21 cellular contexts compared by ENCODE assay signal in the genomic region with DNA sequence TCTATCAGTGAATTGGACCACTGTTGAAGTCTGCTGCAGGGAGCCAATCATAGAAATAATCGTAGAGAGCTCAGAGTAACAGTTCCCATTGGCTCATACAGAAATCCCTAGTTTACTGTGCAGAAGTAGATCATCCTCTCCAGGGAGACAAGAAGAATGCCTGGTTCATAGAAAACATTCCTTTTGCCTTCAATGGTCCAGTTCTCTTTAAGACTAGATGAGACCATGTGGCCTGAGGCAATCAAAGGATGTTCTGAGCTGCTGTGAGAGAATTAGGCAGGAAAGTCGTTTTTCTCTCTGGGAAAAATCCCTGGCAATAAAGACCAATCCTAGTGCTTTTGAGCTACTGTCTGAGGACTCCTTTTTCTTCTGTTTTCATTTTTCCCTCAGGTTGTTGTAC.
DNase-seq lines count a peak whose midpoint lies in the region; ATAC-seq and TF ChIP-seq lines count a peak whose summit lies in the region.
"Had no signal": no experiment of that assay in that cellular context is flagged by ENCODE, and none has a peak within 500 bp of the region (broad histone marks: within the 10 kb centered on the region; RNA-seq: fewer than 3 reads in every experiment).

No MANE protein-coding gene starts in this region.

- peaks cover 0 to 18% (median 2%) of the 10 kb centered on the region in 3 experiments; a peak in 5 of 7 replicates for H3K36me3 Mint-ChIP-seq in H9 (ENCODE audit: insufficient read depth in 1 of 3, low read depth in 3 of 3)

- H3K36me3 ChIP-seq in BE2C, result no peaks in the 10 kb centered on the region
- H3K36me3 ChIP-seq: MG63 had no signal

- no peak overlapping the region for H2BK12ac ChIP-seq in H9 (ENCODE audit: insufficient read length, low read depth, low read length)

- no peak overlapping the region for H3K4me2 ChIP-seq in H9 (ENCODE audit: insufficient read depth, insufficient read length, low read length)
- H3K4me2 ChIP-seq: SK-N-SH had no signal

- H4K20me1 ChIP-seq in H9 (ENCODE audit: control insufficient read depth, insufficient read depth, insufficient read length), result no peaks in the 10 kb centered on the region

- no peaks in the 10 kb centered on the region for H3K79me2 ChIP-seq in H9 (ENCODE audit: insufficient read depth, low read length)

- no peak overlapping the region for H3K56ac ChIP-seq in H9 (ENCODE audit: insufficient read length, low read depth, low read length)

- no peak overlapping the region for H3K18ac ChIP-seq in H9 (ENCODE audit: insufficient read length, low read depth, low read length)

- DNase-seq in EH (ENCODE audit: low read depth) (peak; percentile 3), NCI-H69 (lab: John Stamatoyannopoulos, UW) (peak; percentile 10), fibroblast of gingiva (ENCODE audit: low read depth) (peak; percentile 33), skeletal muscle cell (ENCODE audit: low read depth) (peak; percentile 22), H9 (no peak), COLO668 (lab: John Stamatoyannopoulos, UW; ENCODE audit: unreplicated experiment) (no peak), BE2C (no peak)
- DNase-seq: AML-193, HCEC 1CT, IMR-90, Karpas-422, MG63, NCI-H1092, NCI-H1436 treated with DMSO at 0.1 percent for 48 hours, NCI-H2029 treated with DMSO at 0.1 percent for 48 hours, NCI-H2171, NCI-H446, NCI-H526 treated with DMSO at 0.1 percent for 48 hours, Right ventricle myocardium superior, SK-N-SH had no signal

- H3K27ac Mint-ChIP-seq in H9, result no peak overlapping the region

- no peak overlapping the region for H2BK20ac ChIP-seq in H9 (ENCODE audit: low read depth, low read length, poor library complexity, severe bottlenecking)

- H3K4ac ChIP-seq in H9 (ENCODE audit: low read depth, low read length), result no peak overlapping the region

- H3K27me3 Mint-ChIP-seq in H9 (ENCODE audit: low read depth), result no peaks in the 10 kb centered on the region

- no peak overlapping the region for H3K4me3 ChIP-seq in skeletal muscle cell (ENCODE audit: low read depth, low read length)
- H3K4me3 ChIP-seq in BE2C (ENCODE audit: low read depth, low read length), result no peak overlapping the region
- H3K4me3 ChIP-seq: MG63 had no signal

- no peak overlapping the region for H4K5ac ChIP-seq in H9 (ENCODE audit: insufficient read length, low read depth, low read length)

- peaks cover 11 to 19% of the 10 kb centered on the region in 2 experiments for H3K9me3 Mint-ChIP-seq in H9

- no peak overlapping the region for H3K27ac ChIP-seq in H9 (ENCODE audit: insufficient read length, low read depth, low read length)

- H2BK15ac ChIP-seq in H9 (ENCODE audit: low read depth, low read length), result no peak overlapping the region

- TF ChIP-seq CTCF in H9 (conservative IDR thresholded peaks at IDR 0.05), result no peak
- no peak for TF ChIP-seq CTCF in BE2C (IDR thresholded peaks at IDR 0.05; ENCODE audit: low read depth, low read length)

- no peak overlapping the region for H3T11ph ChIP-seq in H9 (ENCODE audit: low read length)

- H2BK5ac ChIP-seq in H9 (ENCODE audit: insufficient read length, low read length), result no peak overlapping the region

- no peak overlapping the region for H3K23ac ChIP-seq in H9 (ENCODE audit: insufficient read length, low read depth, low read length)

- H3K9me3 ChIP-seq in H9 (ENCODE audit: control insufficient read depth, low read depth, low read length) (no peaks in the 10 kb centered on the region), BE2C (no peaks in the 10 kb centered on the region)
- H3K9me3 ChIP-seq: MG63, SK-N-SH had no signal

- no peak overlapping the region for H3K9ac ChIP-seq in H9 (ENCODE audit: extremely low read depth, insufficient read length, low read length)
- H3K9ac ChIP-seq: SK-N-SH had no signal

- H4K8ac ChIP-seq in H9 (replicated peaks; ENCODE audit: insufficient read length, low read depth, low read length), result no peak overlapping the region

- no peak overlapping the region for H4K91ac ChIP-seq in H9 (ENCODE audit: insufficient read length, low read depth, low read length)

- no peaks in the 10 kb centered on the region for H3K79me1 ChIP-seq in H9 (ENCODE audit: insufficient read depth, low read depth, low read length, poor library complexity, severe bottlenecking)

- H2AK5ac ChIP-seq in H9 (ENCODE audit: insufficient read length, low read length), result no peak overlapping the region

- H3K23me2 ChIP-seq in H9 (ENCODE audit: insufficient read length, low read depth, low read length, poor library complexity, severe bottlenecking), result no peaks in the 10 kb centered on the region

- no peak overlapping the region for H2BK120ac ChIP-seq in H9 (ENCODE audit: low read depth, low read length, poor library complexity, severe bottlenecking)

- H2AFZ ChIP-seq in H9 (ENCODE audit: low read length), result no peak overlapping the region

- H3K27me3 ChIP-seq in H9 (ENCODE audit: insufficient read depth, low read length) (no peaks in the 10 kb centered on the region), BE2C (no peaks in the 10 kb centered on the region)
- H3K27me3 ChIP-seq: MG63 had no signal

- H3K4me1 ChIP-seq in H9 (ENCODE audit: insufficient read depth, low read length), result no peaks in the 10 kb centered on the region; the same call in 1 of the 2 replicates
- no peaks in the 10 kb centered on the region for H3K4me1 ChIP-seq in BE2C

- WGBS in H9 (ENCODE audit: extremely low coverage, insufficient read length, low lambda C conversion rate), result no CpG with 5 or more reads among the region's 2 CpGs

- no peak overlapping the region for H3K14ac ChIP-seq in H9 (ENCODE audit: insufficient read depth, low read length)

- no peak overlapping the region for H3K4me3 Mint-ChIP-seq in H9

- no peak for ATAC-seq in GM21576 (IDR thresholded peaks at IDR 0.05; ENCODE audit: unreplicated experiment)

- peaks cover 5 to 19% of the 10 kb centered on the region in 2 experiments; a peak in 3 of 4 replicates for H3K4me1 Mint-ChIP-seq in H9

Comparison
In these comparisons a context has a peak if more than half of its experiments do, and no peak if none do; other contexts are left out.
1. DNase-seq: peak in EH (single experiment), NCI-H69 (single experiment), fibroblast of gingiva (single experiment) and skeletal muscle cell (single experiment); none in H9 (single experiment), COLO668 (single experiment) and BE2C (single experiment).